ENCODE assay signal across 15 cellular contexts in genomic region chr10:94240901-94241300, GRCh38.
DNase-seq lines count a peak whose midpoint lies in the region; FAIRE-seq lines count a peak whose summit lies in the region.
"Had no signal": no experiment of that assay in that cellular context is flagged by ENCODE, and none has a peak within 500 bp of the region (broad histone marks: within the 10 kb centered on the region; RNA-seq: fewer than 3 reads in every experiment).

No MANE protein-coding gene starts in this region.

- H3K27me3 ChIP-seq in small intestine (ENCODE audit: control insufficient read depth in 2 of 2, insufficient read depth in 2 of 2, low read length in 2 of 2) = no peaks in the 10 kb centered on the region

- H3K36me3 ChIP-seq in small intestine (ENCODE audit: control insufficient read depth in 2 of 2, insufficient read depth in 2 of 2, low read length in 2 of 2) = peaks cover under 1 to 3% of the 10 kb centered on the region in 2 donors
- H3K36me3 ChIP-seq: HAP-1 had no signal

- WGBS in small intestine, 3 donors = 72 to 99% (median 89%) methylated on average over 2 of the region's 2 CpGs

- H3K4me3 ChIP-seq in small intestine (ENCODE audit: low read depth in 1 of 2, low read length in 2 of 2) = no peak overlapping the region
- H3K4me3 ChIP-seq: HAP-1, K562 had no signal

- DNase-seq in GM19239 (ENCODE audit: insufficient read length, low spot score) (no peak), amniotic epithelial cell (ENCODE audit: low read depth) (peak; percentile 13), left kidney (ENCODE audit: low read depth, low spot score) (peak; percentile 19), GOT3 (lab: John Stamatoyannopoulos, UW) (no peak), small intestine (no peak), C1 segment of cervical spinal cord (lab: John Stamatoyannopoulos, UW) (no peak)
- DNase-seq: ACHN; CD4-positive, alpha-beta memory T cell; DMS153; DMS79; GF-D8; IMR-90 had no signal

- H3K4me1 ChIP-seq in small intestine (ENCODE audit: control insufficient read depth in 2 of 2, insufficient read depth in 1 of 2, low read depth in 1 of 2, low read length in 1 of 2) = no peaks in the 10 kb centered on the region
- H3K4me1 ChIP-seq: HAP-1 had no signal

- FAIRE-seq in GM19239 (lab: Jason Lieb, UNC) = peak; percentile 40
- no peak for FAIRE-seq in small intestine (lab: Jason Lieb, UNC)
- FAIRE-seq: HTR-8/SVneo, K562 had no signal

- H3K9me3 ChIP-seq in small intestine (ENCODE audit: control insufficient read depth, low read depth) = no peaks in the 10 kb centered on the region
- H3K9me3 ChIP-seq: HAP-1 had no signal

- no peak overlapping the region for H3K27ac ChIP-seq in small intestine (ENCODE audit: low read depth in 1 of 2, low read length in 1 of 2)

Comparison
In these comparisons a context has a peak if more than half of its experiments do, and no peak if none do; other contexts are left out.
1. DNase-seq: peak in amniotic epithelial cell (single experiment) and left kidney (single experiment); none in GM19239 (single experiment), GOT3 (single experiment), small intestine (single experiment) and C1 segment of cervical spinal cord (0 of 14).